ENCODE assay signal across 8 cellular contexts in genomic region chr18:58781627-58782194, GRCh38.
DNase-seq lines count a peak whose midpoint lies in the region; ATAC-seq and TF ChIP-seq lines count a peak whose summit lies in the region.

No MANE protein-coding gene starts in this region.

- peak; percentile 78 for ATAC-seq in CD4-positive, alpha-beta T cell (ENCODE audit: poor library complexity)
- ATAC-seq in GM21367 (IDR thresholded peaks at IDR 0.05; ENCODE audit: unreplicated experiment) (peak; percentile 62), RWPE2 (ENCODE audit: low read depth) (peak; percentile 7; the same call in 1 of the 3 replicates), foreskin keratinocyte (peak; percentile 4), omental fat pad (ENCODE audit: low FRiP score) (peak; percentile 73)
- ATAC-seq in activated T-helper 17 cell treated with anti-CD3 and anti-CD28 coated beads, Interleukin-2, amount 50 U/mL, for 72 hours (replicated peaks): peak; percentile 88

- intact Hi-C loops in CD4-positive, alpha-beta T cell (cut with DNase I, micrococcal nuclease): loop anchor here (1.0 to 5.0 kb wide), 3 partner anchors 276 to 621 kb away; no protein-coding TSS in a partner anchor

- peaks cover 45% of the 10 kb centered on the region for H3K27me3 Mint-ChIP-seq in CD4-positive, alpha-beta T cell
- H3K27me3 Mint-ChIP-seq in activated T-helper 17 cell treated with anti-CD3 and anti-CD28 coated beads, Interleukin-2, amount 50 U/mL, for 72 hours: peaks cover 21% of the 10 kb centered on the region

- H3K4me3 Mint-ChIP-seq in CD4-positive, alpha-beta T cell: no peak overlapping the region
- no peak overlapping the region for H3K4me3 Mint-ChIP-seq in activated T-helper 17 cell treated with anti-CD3 and anti-CD28 coated beads, Interleukin-2, amount 50 U/mL, for 72 hours

- TF ChIP-seq CTCF in CD4-positive, alpha-beta T cell (IDR thresholded peaks at IDR 0.05): peak; percentile 90
- peak; percentile 90 for TF ChIP-seq CTCF in RWPE2 (IDR thresholded peaks at IDR 0.05; ENCODE audit: poor library complexity, severe bottlenecking)
- peak; percentile 94 for TF ChIP-seq CTCF in foreskin keratinocyte (conservative IDR thresholded peaks at IDR 0.05)
- peak in 1 of 3 donors; percentile 82 for TF ChIP-seq CTCF in omental fat pad (IDR thresholded peaks at IDR 0.05)
- TF ChIP-seq CTCF in tibial nerve (IDR thresholded peaks at IDR 0.05): peak; percentile 80 to 96 (median 84)

- H3K4me3 ChIP-seq in RWPE2 (ENCODE audit: severe bottlenecking): no peak overlapping the region
- H3K4me3 ChIP-seq in tibial nerve: no peak overlapping the region

- peak; percentile 45 to 68 (median 54) for DNase-seq in CD4-positive, alpha-beta T cell
- peak; percentile 83 for DNase-seq in M059J (ENCODE audit: low read depth)
- no peak for DNase-seq in RWPE2 (ENCODE audit: low spot score)
- peak in 1 of 2 donors; percentile 74 for DNase-seq in foreskin keratinocyte
- peak; percentile 55 for DNase-seq in omental fat pad (ENCODE audit: low spot score)
- peak; percentile 71 to 89 for DNase-seq in tibial nerve (ENCODE audit: low spot score in 2 of 2)

- H3K4me1 Mint-ChIP-seq in CD4-positive, alpha-beta T cell (ENCODE audit: low read depth): no peaks in the 10 kb centered on the region
- no peaks in the 10 kb centered on the region for H3K4me1 Mint-ChIP-seq in activated T-helper 17 cell treated with anti-CD3 and anti-CD28 coated beads, Interleukin-2, amount 50 U/mL, for 72 hours

- no peaks in the 10 kb centered on the region for H3K36me3 ChIP-seq in RWPE2 (ENCODE audit: low read depth)
- no peaks in the 10 kb centered on the region for H3K36me3 ChIP-seq in tibial nerve

- peak in 1 of 2 donors; percentile 42 for TF ChIP-seq EP300 in tibial nerve (IDR thresholded peaks at IDR 0.05)

- no peak for TF ChIP-seq POLR2A in tibial nerve (IDR thresholded peaks at IDR 0.05)

- no peak overlapping the region for H3K27ac Mint-ChIP-seq in CD4-positive, alpha-beta T cell
- no peak overlapping the region for H3K27ac Mint-ChIP-seq in activated T-helper 17 cell treated with anti-CD3 and anti-CD28 coated beads, Interleukin-2, amount 50 U/mL, for 72 hours

- 14 to 20% methylated on average over 10 of the region's 10 CpGs for WGBS in tibial nerve, 2 donors

- H3K4me1 ChIP-seq in RWPE2 (ENCODE audit: insufficient read depth, poor library complexity, severe bottlenecking) (peaks cover 21% of the 10 kb centered on the region), foreskin keratinocyte (peaks cover 20% of the 10 kb centered on the region), tibial nerve (peaks cover 0 to 32% (median 15%) of the 10 kb centered on the region in 4 donors)

- no peaks in the 10 kb centered on the region for H3K9me3 ChIP-seq in CD4-positive, alpha-beta T cell (ENCODE audit: control insufficient read depth, low read length)
- H3K9me3 ChIP-seq in RWPE2 (ENCODE audit: severe bottlenecking): no peaks in the 10 kb centered on the region
- no peaks in the 10 kb centered on the region for H3K9me3 ChIP-seq in tibial nerve

- no peaks in the 10 kb centered on the region for H3K36me3 Mint-ChIP-seq in CD4-positive, alpha-beta T cell (ENCODE audit: low read depth)
- H3K36me3 Mint-ChIP-seq in activated T-helper 17 cell treated with anti-CD3 and anti-CD28 coated beads, Interleukin-2, amount 50 U/mL, for 72 hours (ENCODE audit: low read depth): no peaks in the 10 kb centered on the region

- no peak overlapping the region for H3K27ac ChIP-seq in CD4-positive, alpha-beta T cell (ENCODE audit: low read depth, low read length)
- peak overlapping the region; percentile 98 for H3K27ac ChIP-seq in RWPE2 (ENCODE audit: poor library complexity, severe bottlenecking)
- H3K27ac ChIP-seq in foreskin keratinocyte: no peak overlapping the region
- no peak overlapping the region for H3K27ac ChIP-seq in tibial nerve

- POLR2A ChIA-PET in CD4-positive, alpha-beta T cell (lab: Charles Lee): no interaction called here

- no peaks in the 10 kb centered on the region for H3K9me3 Mint-ChIP-seq in CD4-positive, alpha-beta T cell
- H3K9me3 Mint-ChIP-seq in activated T-helper 17 cell treated with anti-CD3 and anti-CD28 coated beads, Interleukin-2, amount 50 U/mL, for 72 hours: no peaks in the 10 kb centered on the region

- H3K27me3 ChIP-seq in CD4-positive, alpha-beta T cell (ENCODE audit: control insufficient read depth, insufficient read depth, low read length): peaks cover 9% of the 10 kb centered on the region
- H3K27me3 ChIP-seq in RWPE2 (ENCODE audit: insufficient read depth, poor library complexity, severe bottlenecking) (no peaks in the 10 kb centered on the region), foreskin keratinocyte (no peaks in the 10 kb centered on the region), tibial nerve (no peaks in the 10 kb centered on the region)

- CTCF ChIA-PET in CD4-positive, alpha-beta T cell (lab: Charles Lee): interaction anchor here (2.4 kb wide), 1 partner anchor 289 kb away, joined by 8 read pairs; no protein-coding TSS in a partner anchor

Comparison
In these comparisons a context has a peak if more than half of its experiments do, and no peak if none do; other contexts are left out.
1. ATAC-seq: peak in every context shown above with its lines; median percentile 88 in activated T-helper 17 cell treated with anti-CD3 and anti-CD28 coated beads, Interleukin-2, amount 50 U/mL, for 72 hours; 78 in CD4-positive, alpha-beta T cell; 73 in omental fat pad; 62 in GM21367; 7 in RWPE2; 4 in foreskin keratinocyte.